In genomic region chr17:57783338-57783742, GRCh38 we compare ENCODE assay signal across 8 cellular contexts. TPM values are rescaled to one million over a fixed set of nuclear protein-coding genes. Genes with fewer than 3 reads are reported as not detected.
DNase-seq lines count a peak whose midpoint lies in the region; ATAC-seq and TF ChIP-seq lines count a peak whose summit lies in the region.

No MANE protein-coding gene starts in this region.

- in situ Hi-C loops in ACHN (cut with HindIII; ENCODE audit: low pct_ligation_motif_present, low pct_unique_long_range_greater_than_20kb, low sequenced_read_pairs) = no loop called here

- no peaks in the 10 kb centered on the region for H3K9me3 ChIP-seq in right lobe of liver

- H2AFZ ChIP-seq in GM23338 = peak overlapping the region; percentile 97

- H3K4me2 ChIP-seq in GM23338 = peak overlapping the region; percentile 73

- peaks cover 22% of the 10 kb centered on the region for H3K4me1 ChIP-seq in GM23338 (ENCODE audit: insufficient read depth)
- H3K4me1 ChIP-seq in right lobe of liver = peaks cover 0 to 6% (median 0%) of the 10 kb centered on the region in 4 donors

- TF ChIP-seq POLR2A in right lobe of liver (IDR thresholded peaks at IDR 0.05) = no peak

- H3F3A ChIP-seq in GM23338 (replicated peaks; ENCODE audit: low read depth) = no peaks in the 10 kb centered on the region

- peaks cover 13% of the 10 kb centered on the region for H3K27me3 Mint-ChIP-seq in GM23338 (ENCODE audit: insufficient read depth, low read depth, poor library complexity)
- H3K27me3 Mint-ChIP-seq in chondrocyte (ENCODE audit: low read depth) = peaks cover 26% of the 10 kb centered on the region

- peaks cover 12% of the 10 kb centered on the region; the same call in 1 of the 2 replicates for H3K27me3 ChIP-seq in GM23338 (ENCODE audit: insufficient read depth)
- H3K27me3 ChIP-seq in right lobe of liver = no peaks in the 10 kb centered on the region

- peak overlapping the region; percentile 48 for H3K4me3 ChIP-seq in GM23338
- H3K4me3 ChIP-seq in right lobe of liver = no peak overlapping the region

- WGBS in right lobe of liver (ENCODE audit: insufficient coverage, low coverage, low lambda C conversion rate, missing lambda C conversion rate) = 17% methylated on average over 1 of the region's 25 CpGs

- intact Hi-C loops in right lobe of liver (cut with DNase I) = no loop called here

- peak; percentile 95 for ATAC-seq in GM23338
- peak; percentile 74 to 89 (median 80) for ATAC-seq in right lobe of liver
- no peak for ATAC-seq in HG02623 (IDR thresholded peaks at IDR 0.05; ENCODE audit: unreplicated experiment)

- peaks cover 10% of the 10 kb centered on the region for H3K4me1 Mint-ChIP-seq in GM23338
- H3K4me1 Mint-ChIP-seq in chondrocyte (ENCODE audit: low read depth) = peaks cover 7% of the 10 kb centered on the region

- no peaks in the 10 kb centered on the region for H3K36me3 ChIP-seq in GM23338 (ENCODE audit: insufficient read depth)
- H3K36me3 ChIP-seq in right lobe of liver = no peaks in the 10 kb centered on the region

- H3K27ac ChIP-seq in GM23338 (ENCODE audit: low read depth) (no peak overlapping the region), right lobe of liver (no peak overlapping the region)

- no peaks in the 10 kb centered on the region for H3K9me3 Mint-ChIP-seq in GM23338
- H3K9me3 Mint-ChIP-seq in chondrocyte (ENCODE audit: low read depth) = no peaks in the 10 kb centered on the region

- H3K36me3 Mint-ChIP-seq in GM23338 (ENCODE audit: low read depth) (no peaks in the 10 kb centered on the region), chondrocyte (ENCODE audit: low read depth) (no peaks in the 10 kb centered on the region)

- H3K4me3 Mint-ChIP-seq in GM23338 (no peak overlapping the region), chondrocyte (ENCODE audit: unreplicated experiment) (no peak overlapping the region)

- no peaks in the 10 kb centered on the region for H3K9me2 ChIP-seq in GM23338 (ENCODE audit: insufficient read depth)

- peak; percentile 85 to 97 for TF ChIP-seq CTCF in GM23338 (conservative IDR thresholded peaks at IDR 0.05; ENCODE audit: low read depth in 2 of 2)
- TF ChIP-seq CTCF in chondrocyte (IDR thresholded peaks at IDR 0.05) = peak; percentile 92
- peak; percentile 57 to 81 (median 74) for TF ChIP-seq CTCF in right lobe of liver (IDR thresholded peaks at IDR 0.05)

- no peaks in the 10 kb centered on the region for H3K79me2 ChIP-seq in GM23338 (replicated peaks; ENCODE audit: insufficient read depth)

- H3K27ac Mint-ChIP-seq in GM23338 = no peak overlapping the region
- H3K27ac Mint-ChIP-seq in chondrocyte (ENCODE audit: unreplicated experiment) = no peak overlapping the region

- DNase-seq in ACHN = peak; percentile 69
- DNase-seq in GM23338 (ENCODE audit: low spot score) = peak; percentile 93
- DNase-seq in NCI-H524 (lab: John Stamatoyannopoulos, UW) = peak; percentile 88 to 92
- peak; percentile 65 to 66 for DNase-seq in activated CD4-positive, alpha-beta T cell treated with anti-CD3 and anti-CD28 coated beads for 4 hours
- no peak for DNase-seq in chondrocyte (ENCODE audit: low spot score)
- peak; percentile 68 to 71 (median 70) for DNase-seq in right lobe of liver
- peak; percentile 45 for DNase-seq in stimulated activated CD8-positive, alpha-beta memory T cell treated with anti-CD3 and anti-CD28 coated beads, Interleukin-12 subunit alpha, Interleukin-12 subunit beta, amount 100 ng/mL, for 1 hour (ENCODE audit: low read depth)

- no peaks in the 10 kb centered on the region for H4K20me1 ChIP-seq in GM23338 (replicated peaks; ENCODE audit: insufficient read depth)

TF ChIP-seq in GM23338, 12 proteins besides CTCF, POLR2A, EP300 and RAD21:
- TF ChIP-seq ETS1 (IDR thresholded peaks at IDR 0.05) (0 out of 2 replicates have a peak, but pooled peaks have one; percentile 50), CREB1 (CRISPR knock-in tag; IDR thresholded peaks at IDR 0.05; ENCODE audit: low read depth) (peak; percentile 56; the same call in 1 of the 2 replicates), ZNF114 (CRISPR knock-in tag; IDR thresholded peaks at IDR 0.05) (no peak)

RNA-seq across cellular contexts. Expression of gene CCDC182, which starts 38.2 kb away (rescaled TPM):
- not detected in 2 replicates for total RNA-seq in GM23338 (2014; rRNA removed; shearing (Covaris generic))
- polyA plus RNA-seq in GM23338 (2016; fragmentation: Nextera tagmentation; extraction: Ambion mirVana) = not detected in 2 replicates
- total RNA-seq in chondrocyte (not detected in 3 replicates), right lobe of liver (not detected)
